ENCODE assay signal across 1 cellular context in the genomic region with DNA sequence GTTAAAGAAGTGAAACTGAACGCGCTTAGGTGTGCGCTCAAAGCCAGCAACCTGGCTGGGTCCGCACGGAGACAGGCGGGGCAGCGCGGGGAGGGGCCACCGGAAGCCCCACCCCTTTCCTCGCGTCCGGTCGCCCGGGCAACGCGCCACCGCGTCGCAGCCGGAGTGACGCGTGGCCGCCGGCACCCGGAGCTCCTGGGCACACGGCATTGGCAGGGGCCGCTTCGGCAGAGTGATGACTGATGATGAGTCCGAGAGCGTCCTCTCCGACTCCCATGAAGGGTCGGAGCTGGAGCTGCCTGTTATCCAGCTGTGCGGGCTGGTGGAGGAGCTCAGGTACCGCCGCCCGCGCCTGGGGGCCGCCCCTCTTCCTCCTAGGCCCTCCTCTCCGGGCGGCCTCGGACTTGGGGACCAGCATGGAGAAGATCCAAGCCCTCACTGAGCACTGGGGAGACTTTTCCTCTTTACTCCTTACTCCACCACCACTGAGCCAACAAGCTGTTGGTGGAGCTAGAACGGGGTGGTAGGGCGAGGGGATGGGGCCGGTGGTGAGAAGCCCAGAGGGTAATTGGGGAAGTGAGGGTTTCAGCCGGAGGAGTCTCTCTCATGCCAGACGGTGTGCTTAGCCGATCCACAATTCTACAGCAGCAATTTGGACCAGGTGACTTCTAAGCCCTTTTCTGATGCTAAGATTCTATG.
TF ChIP-seq lines count a peak whose summit lies in the region.

No MANE protein-coding gene starts in this region.

TF ChIP-seq in SK-N-SH treated with all-trans-retinoic acid at 6 μM for 48 hours, 23 proteins besides CTCF, POLR2A, EP300 and RAD21 (continued from another document):
- TF ChIP-seq, protein P1, sequence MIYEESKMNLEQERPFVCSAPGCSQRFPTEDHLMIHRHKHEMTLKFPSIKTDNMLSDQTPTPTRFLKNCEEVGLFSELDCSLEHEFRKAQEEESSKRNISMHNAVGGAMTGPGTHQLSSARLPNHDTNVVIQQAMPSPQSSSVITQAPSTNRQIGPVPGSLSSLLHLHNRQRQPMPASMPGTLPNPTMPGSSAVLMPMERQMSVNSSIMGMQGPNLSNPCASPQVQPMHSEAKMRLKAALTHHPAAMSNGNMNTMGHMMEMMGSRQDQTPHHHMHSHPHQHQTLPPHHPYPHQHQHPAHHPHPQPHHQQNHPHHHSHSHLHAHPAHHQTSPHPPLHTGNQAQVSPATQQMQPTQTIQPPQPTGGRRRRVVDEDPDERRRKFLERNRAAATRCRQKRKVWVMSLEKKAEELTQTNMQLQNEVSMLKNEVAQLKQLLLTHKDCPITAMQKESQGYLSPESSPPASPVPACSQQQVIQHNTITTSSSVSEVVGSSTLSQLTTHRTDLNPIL (CRISPR knock-in tag; IDR thresholded peaks at IDR 0.05; ENCODE audit: low read depth) = no peak
- TF ChIP-seq ESRRG (CRISPR knock-in tag; IDR thresholded peaks at IDR 0.05) = no peak
